Comparison of ENCODE assay signal across 26 cellular contexts in the genomic region with DNA sequence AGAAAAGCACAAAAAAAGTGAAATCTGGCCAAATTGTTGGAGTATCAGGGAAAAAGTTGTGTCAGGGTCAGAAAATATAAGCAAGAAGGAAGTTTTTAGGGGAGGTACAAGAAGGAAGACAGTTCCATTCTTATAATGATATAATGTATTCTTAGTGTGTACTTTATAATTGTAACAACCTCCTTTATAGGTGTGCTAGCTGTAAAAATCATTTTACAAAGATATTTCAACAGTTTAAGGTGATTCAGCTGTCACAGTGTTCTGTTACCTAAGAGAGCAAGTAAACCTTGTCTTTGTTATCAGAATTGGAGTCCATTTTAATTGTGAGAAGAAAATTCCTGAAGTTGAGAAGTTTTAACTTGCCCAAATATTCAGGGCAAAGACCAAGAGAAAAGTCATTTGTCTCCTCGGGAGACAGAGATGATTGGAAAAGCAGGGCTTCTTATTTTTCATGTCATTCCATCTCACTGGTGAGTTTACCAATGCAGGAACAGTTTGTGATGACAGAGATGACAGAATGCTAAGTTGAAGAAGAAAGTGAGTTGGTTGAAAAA. TPM values are rescaled to one million over a fixed set of nuclear protein-coding genes. Genes with fewer than 3 reads are reported as not detected.
DNase-seq lines count a peak whose midpoint lies in the region; FAIRE-seq and TF ChIP-seq lines count a peak whose summit lies in the region.
"Had no signal": no experiment of that assay in that cellular context is flagged by ENCODE, and none has a peak within 500 bp of the region (broad histone marks: within the 10 kb centered on the region; RNA-seq: fewer than 3 reads in every experiment).

No MANE protein-coding gene starts in this region.

- H2BK5ac ChIP-seq in trophoblast cell (ENCODE audit: low read depth, low read length, poor library complexity), result no peak overlapping the region

- H3K4me2 ChIP-seq in trophoblast cell (ENCODE audit: low read length), result no peak overlapping the region

- no peaks in the 10 kb centered on the region for H3K27me3 ChIP-seq in trophoblast cell (ENCODE audit: insufficient read depth, low read length)
- H3K27me3 ChIP-seq: brain microvascular endothelial cell, testis had no signal

- no peaks in the 10 kb centered on the region for H3K4me1 ChIP-seq in trophoblast cell (ENCODE audit: control insufficient read depth in 1 of 2, insufficient read depth in 2 of 2, low read length in 2 of 2)
- H3K4me1 ChIP-seq: testis had no signal

- no peak overlapping the region for H3K27ac ChIP-seq in trophoblast cell (ENCODE audit: low read depth, low read length)
- H3K27ac ChIP-seq: brain microvascular endothelial cell, testis had no signal

- no peak overlapping the region for H2BK120ac ChIP-seq in trophoblast cell (ENCODE audit: insufficient read depth, low read length, poor library complexity)

- no peak overlapping the region for H2AFZ ChIP-seq in trophoblast cell (ENCODE audit: insufficient read depth, low read length, poor library complexity)

- no peaks in the 10 kb centered on the region for H3K79me2 ChIP-seq in trophoblast cell (ENCODE audit: control insufficient read depth, insufficient read depth, low read length, poor library complexity)

- no peak overlapping the region for H3K18ac ChIP-seq in trophoblast cell (ENCODE audit: low read length)

- peaks cover 20% of the 10 kb centered on the region for H3K36me3 Mint-ChIP-seq in activated T-cell treated with anti-CD3 and anti-CD28 coated beads, Interleukin-2, amount 50 U/mL, for 24 hours (ENCODE audit: low read depth)
- no peaks in the 10 kb centered on the region for H3K36me3 Mint-ChIP-seq in chondrocyte (ENCODE audit: low read depth)
- peaks cover 3% of the 10 kb centered on the region for H3K36me3 Mint-ChIP-seq in mesothelial cell of epicardium

- no peak overlapping the region for H2BK12ac ChIP-seq in trophoblast cell (ENCODE audit: low read length)

- no peak overlapping the region for H3K4ac ChIP-seq in trophoblast cell (ENCODE audit: low read depth, low read length)

- H4K8ac ChIP-seq in trophoblast cell (ENCODE audit: low read depth, low read length), result no peak overlapping the region

- H3K4me3 ChIP-seq in trophoblast cell (ENCODE audit: low read depth, low read length), result no peak overlapping the region
- H3K4me3 ChIP-seq: testis had no signal

- no peak overlapping the region for H3K23ac ChIP-seq in trophoblast cell (ENCODE audit: low read length)

- H2AK5ac ChIP-seq in trophoblast cell (ENCODE audit: low read length), result no peak overlapping the region

- peak; percentile 95 for FAIRE-seq in GM19239 (lab: Jason Lieb, UNC)
- FAIRE-seq: HTR-8/SVneo, TTC549 had no signal

- no peak overlapping the region for H4K91ac ChIP-seq in trophoblast cell (ENCODE audit: low read depth, low read length)

- H3K9ac ChIP-seq in trophoblast cell (ENCODE audit: low read length), result no peak overlapping the region

- no peak for DNase-seq in activated T-cell treated with anti-CD3 and anti-CD28 coated beads, Interleukin-2, amount 50 U/mL, for 24 hours
- DNase-seq in activated T-cell treated with anti-CD3 and anti-CD28 coated beads, Interleukin-2, amount 50 U/mL, for 1 hour, result no peak
- no peak for DNase-seq in GM19239 (ENCODE audit: insufficient read length, low spot score)
- no peak for DNase-seq in chondrocyte (ENCODE audit: low spot score)
- DNase-seq in mesothelial cell of epicardium (ENCODE audit: low spot score in 2 of 2, unreplicated experiment in 2 of 2), result no peak
- DNase-seq in cerebellar cortex (ENCODE audit: low spot score), result no peak
- DNase-seq in NOMO-1 treated with DMSO at 0.1 percent for 48 hours (lab: John Stamatoyannopoulos, UW; ENCODE audit: unreplicated experiment), result no peak
- DNase-seq in trophoblast cell, result no peak
- DNase-seq: activated CD8-positive, alpha-beta T cell treated with anti-CD3 and anti-CD28 coated beads, Interleukin-2, amount 10 ng/mL, durations not matched to agents 7 days and 5 days; activated gamma-delta T cell treated with Interleukin-2 at 50 U/mL for 16 hours; brain microvascular endothelial cell; CD8-positive, alpha-beta memory T cell; cortex of kidney; DMS 273 treated with DMSO at 0.1 percent for 48 hours; KG1; midbrain; NCI-H1436; NCI-H2081 treated with DMSO at 0.1 percent for 48 hours; NCI-H226; NCI-H774; nephron progenitor cell; RPMI8226; stimulated activated naive CD4-positive, alpha-beta T cell treated with Interleukin-2 at 50 U/mL for 16 hours; testis had no signal

- TF ChIP-seq CTCF in chondrocyte (IDR thresholded peaks at IDR 0.05), result no peak
- no peak for TF ChIP-seq CTCF in mesothelial cell of epicardium (IDR thresholded peaks at IDR 0.05; ENCODE audit: unreplicated experiment)

- H4K12ac ChIP-seq in trophoblast cell (ENCODE audit: low read depth, low read length), result no peak overlapping the region

- no peaks in the 10 kb centered on the region for H3K36me3 ChIP-seq in trophoblast cell (ENCODE audit: control insufficient read depth in 1 of 2, insufficient read depth in 2 of 2, low read length in 2 of 2)
- H3K36me3 ChIP-seq: brain microvascular endothelial cell had no signal

- no CpG with 5 or more reads among the region's 1 CpG for WGBS in trophoblast cell (ENCODE audit: extremely low coverage, insufficient coverage, insufficient read length)

- peaks cover 9% of the 10 kb centered on the region for H3K27me3 Mint-ChIP-seq in activated T-cell treated with anti-CD3 and anti-CD28 coated beads, Interleukin-2, amount 50 U/mL, for 24 hours
- H3K27me3 Mint-ChIP-seq in chondrocyte (ENCODE audit: low read depth) (no peaks in the 10 kb centered on the region), mesothelial cell of epicardium (ENCODE audit: low read depth) (no peaks in the 10 kb centered on the region)

- H3K79me1 ChIP-seq in trophoblast cell (ENCODE audit: low read length), result no peaks in the 10 kb centered on the region

- no peaks in the 10 kb centered on the region for H3K9me3 Mint-ChIP-seq in activated T-cell treated with anti-CD3 and anti-CD28 coated beads, Interleukin-2, amount 50 U/mL, for 24 hours
- H3K9me3 Mint-ChIP-seq in chondrocyte (ENCODE audit: low read depth), result no peaks in the 10 kb centered on the region
- peaks cover 23% of the 10 kb centered on the region for H3K9me3 Mint-ChIP-seq in mesothelial cell of epicardium
- H3K9me3 Mint-ChIP-seq: CD8-positive, alpha-beta memory T cell had no signal

- H3K4me1 Mint-ChIP-seq in activated T-cell treated with anti-CD3 and anti-CD28 coated beads, Interleukin-2, amount 50 U/mL, for 24 hours (ENCODE audit: low read depth), result peaks cover 60% of the 10 kb centered on the region
- H3K4me1 Mint-ChIP-seq in chondrocyte (ENCODE audit: low read depth) (peaks cover 14% of the 10 kb centered on the region), mesothelial cell of epicardium (peaks cover 28% of the 10 kb centered on the region)

- no peak overlapping the region for H3K4me3 Mint-ChIP-seq in activated T-cell treated with anti-CD3 and anti-CD28 coated beads, Interleukin-2, amount 50 U/mL, for 24 hours
- H3K4me3 Mint-ChIP-seq in chondrocyte (ENCODE audit: unreplicated experiment) (no peak overlapping the region), mesothelial cell of epicardium (no peak overlapping the region)
- H3K4me3 Mint-ChIP-seq: activated CD8-positive, alpha-beta T cell treated with anti-CD3 and anti-CD28 coated beads, Interleukin-2, amount 10 ng/mL, durations not matched to agents 7 days and 5 days; CD8-positive, alpha-beta memory T cell; nephron progenitor cell had no signal

- no peaks in the 10 kb centered on the region for H3K9me3 ChIP-seq in trophoblast cell (ENCODE audit: insufficient read depth, low read depth, low read length)
- H3K9me3 ChIP-seq: testis had no signal

- H3K27ac Mint-ChIP-seq in activated T-cell treated with anti-CD3 and anti-CD28 coated beads, Interleukin-2, amount 50 U/mL, for 24 hours, result peak overlapping the region; percentile 2
- H3K27ac Mint-ChIP-seq in chondrocyte (ENCODE audit: unreplicated experiment) (peak overlapping the region; percentile 3), mesothelial cell of epicardium (peak overlapping the region; percentile 5)
- H3K27ac Mint-ChIP-seq: activated CD8-positive, alpha-beta T cell treated with anti-CD3 and anti-CD28 coated beads, Interleukin-2, amount 10 ng/mL, durations not matched to agents 7 days and 5 days; nephron progenitor cell had no signal

- no peak overlapping the region for H3K14ac ChIP-seq in trophoblast cell (ENCODE audit: low read length)

RNA-seq across cellular contexts. Expression of a gene that starts 14.7 kb away (rescaled TPM):
- total RNA-seq in chondrocyte (5.8 to 7.7 TPM (median 6.0 TPM) in 3 replicates), mesothelial cell of epicardium (31.7 to 32.9 TPM (median 32.6 TPM) in 3 replicates)
- 4.4 and 4.9 TPM in 2 replicates for polyA plus RNA-seq in trophoblast cell (2013)
